22 cellular contexts compared by ENCODE assay signal in the genomic region with DNA sequence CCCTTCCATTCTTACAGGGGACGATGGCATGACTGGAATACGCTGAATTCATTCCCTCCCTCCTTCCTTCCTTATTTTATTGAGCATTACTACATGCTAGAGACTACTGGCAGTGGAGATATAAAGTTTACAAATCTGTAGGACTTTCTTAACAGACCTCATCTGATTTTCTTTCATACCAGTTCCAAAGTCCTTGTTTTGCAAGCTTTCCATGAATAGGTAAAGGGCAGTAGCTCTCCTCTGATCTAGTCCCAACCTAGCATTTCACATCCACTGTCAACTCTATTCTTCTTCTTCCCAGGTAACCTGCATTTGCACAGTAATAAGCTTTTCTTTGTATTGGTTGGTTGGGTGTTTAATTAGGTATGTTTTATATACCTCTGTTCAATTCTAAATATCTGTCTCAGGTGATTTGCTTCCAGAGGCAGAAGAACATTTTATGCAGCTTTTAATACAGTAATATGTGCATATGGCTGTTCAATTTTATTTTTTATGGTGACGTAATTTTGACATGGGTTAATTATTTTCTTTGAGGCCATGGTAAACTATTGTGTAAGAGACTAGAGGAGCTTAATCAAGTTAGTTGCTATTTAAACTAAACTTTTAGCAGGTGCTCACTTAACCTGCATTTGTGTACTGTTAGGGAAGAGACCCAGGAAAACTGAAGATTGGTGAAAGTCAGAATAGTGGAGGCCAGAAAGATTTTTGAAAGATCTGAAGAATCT.
A peak's percentile ranks its signal among the peaks of the same experiment; 100 is the strongest.
DNase-seq lines count a peak whose midpoint lies in the region; ATAC-seq, FAIRE-seq and TF ChIP-seq lines count a peak whose summit lies in the region.
"Had no signal": no experiment of that assay in that cellular context is flagged by ENCODE, and none has a peak within 500 bp of the region (broad histone marks: within the 10 kb centered on the region; RNA-seq: fewer than 3 reads in every experiment).

No MANE protein-coding gene starts in this region.

- ATAC-seq in T-cell (replicated peaks in 1 of 4) (no peak), HepG2 (peak; percentile 75), pancreas (peak; percentile 2 to 11 (median 10)), GM21526 (IDR thresholded peaks at IDR 0.05; ENCODE audit: low FRiP score, unreplicated experiment) (no peak)

- DNase-seq in CD8-positive, alpha-beta memory T cell = no peak
- DNase-seq in T-cell = no peak
- DNase-seq in HepG2 (ENCODE audit: low spot score) = peak; percentile 84
- DNase-seq in pancreas = no peak
- DNase-seq in tibial nerve (ENCODE audit: low spot score in 2 of 2) = no peak
- no peak for DNase-seq in NCI-H2081 treated with DMSO at 0.1 percent for 48 hours (lab: John Stamatoyannopoulos, UW)
- DNase-seq: AML-193, HFFc6, Kasumi-1, MG63, NCI-H1048, NCI-H1436, NCI-H1930, NCI-H2171 treated with DMSO at 0.1 percent for 48 hours, NCI-H446 treated with DMSO at 0.1 percent for 48 hours, NCI-H69, OCI-M1, Right ventricle myocardium superior, SW 1271 had no signal

- H3K27me3 ChIP-seq in CD8-positive, alpha-beta memory T cell (ENCODE audit: insufficient read depth, low read length, poor library complexity, severe bottlenecking) = no peaks in the 10 kb centered on the region
- H3K27me3 ChIP-seq in HepG2 (ENCODE audit: control insufficient read depth in 1 of 2, insufficient read depth in 2 of 2, low read length in 2 of 2) (no peaks in the 10 kb centered on the region), pancreas (no peaks in the 10 kb centered on the region), tibial nerve (no peaks in the 10 kb centered on the region)
- H3K27me3 ChIP-seq: MG63 had no signal

- H2AFZ ChIP-seq in HepG2 (ENCODE audit: low read length) = no peak overlapping the region

- no peaks in the 10 kb centered on the region for H3K79me2 ChIP-seq in HepG2 (ENCODE audit: insufficient read depth, low read length)

- FAIRE-seq in HepG2 (lab: Jason Lieb, UNC) (peak; percentile 18), pancreas (lab: Jason Lieb, UNC) (no peak)
- FAIRE-seq: H54 had no signal

- no peak overlapping the region for H3K4me3 Mint-ChIP-seq in CD8-positive, alpha-beta memory T cell
- H3K4me3 Mint-ChIP-seq in T-cell = no peak overlapping the region
- H3K4me3 Mint-ChIP-seq: HFFc6 had no signal

- BruUV-seq in HepG2 (replicated peaks; lab: Mats Ljungman, UMichigan) = no TSS peak

- no peak overlapping the region for H3K9ac ChIP-seq in HepG2 (ENCODE audit: insufficient read depth, low read depth, low read length)

- WGBS in HepG2 (ENCODE audit: low lambda C conversion rate) = 25% methylated on average over 3 of the region's 3 CpGs
- WGBS in pancreas, 2 donors = 40 to 60% methylated on average over 3 of the region's 3 CpGs
- WGBS in tibial nerve, 2 donors = 84 to 85% methylated on average over 3 of the region's 3 CpGs

- peaks cover 13% of the 10 kb centered on the region for H3K4me1 ChIP-seq in CD8-positive, alpha-beta memory T cell (ENCODE audit: insufficient read depth, low read length)
- H3K4me1 ChIP-seq in HepG2 (ENCODE audit: insufficient read depth, low read length) (peaks cover 37% of the 10 kb centered on the region), pancreas (peaks cover 25 to 49% (median 41%) of the 10 kb centered on the region in 3 donors), tibial nerve (peaks cover 0 to 29% (median 3%) of the 10 kb centered on the region in 4 donors)

- peaks cover 6 to 43% (median 14%) of the 10 kb centered on the region in 3 donors for H3K36me3 Mint-ChIP-seq in CD8-positive, alpha-beta memory T cell
- peaks cover 31% of the 10 kb centered on the region for H3K36me3 Mint-ChIP-seq in T-cell

- H3K4me3 ChIP-seq in CD8-positive, alpha-beta memory T cell (ENCODE audit: low read length) = no peak overlapping the region
- H3K4me3 ChIP-seq in HepG2 (replicated peaks in 1 of 3; ENCODE audit: insufficient read depth in 1 of 3, low read depth in 2 of 3, low read length in 3 of 3) (no peak overlapping the region), pancreas (no peak overlapping the region), tibial nerve (no peak overlapping the region)
- H3K4me3 ChIP-seq: MG63 had no signal

- POLR2A ChIA-PET in CD8-positive, alpha-beta memory T cell (lab: Charles Lee) = interaction anchor here (0.8 kb wide), 1 partner anchor 82 kb away, joined by 3 read pairs; no protein-coding TSS in a partner anchor
- POLR2A ChIA-PET in T-cell (lab: Charles Lee) = no interaction called here
- POLR2A ChIA-PET in HepG2 (lab: Yijun Ruan, JAX) = interaction anchor here (1.0 to 1.3 kb wide), 2 partner anchors 25 to 41 kb away, joined by 4 to 5 read pairs; no protein-coding TSS in a partner anchor

- TF ChIP-seq RAD21 in HepG2 (CRISPR knock-in tag; IDR thresholded peaks at IDR 0.05) = no peak

- H4K20me1 ChIP-seq in HepG2 (ENCODE audit: insufficient read depth, low read length) = no peaks in the 10 kb centered on the region

- intact Hi-C loops in HepG2 (cut with micrococcal nuclease; ENCODE audit: unreplicated experiment) (loop anchor here (5.0 to 10.0 kb wide), 4 partner anchors 41 to 901 kb away; a partner anchor contains a TSS), pancreas (cut with DNase I) (loop anchor here in 1 of 3 donors (10.0 kb wide), 1 partner anchor 904 kb away; no protein-coding TSS in a partner anchor)

- H3K4me1 Mint-ChIP-seq in CD8-positive, alpha-beta memory T cell = peaks cover 30 to 42% (median 41%) of the 10 kb centered on the region in 3 donors
- peaks cover 17 to 38% (median 30%) of the 10 kb centered on the region in 3 donors for H3K4me1 Mint-ChIP-seq in T-cell

- H3K36me3 ChIP-seq in CD8-positive, alpha-beta memory T cell (ENCODE audit: insufficient read depth, low read length) = no peaks in the 10 kb centered on the region
- H3K36me3 ChIP-seq in HepG2 (replicated peaks in 1 of 2; ENCODE audit: control insufficient read depth in 1 of 2, insufficient read depth in 2 of 2, low read length in 2 of 2) (peaks cover 2 to 4% of the 10 kb centered on the region in 2 experiments; a peak in 2 of 5 replicates), pancreas (no peaks in the 10 kb centered on the region), tibial nerve (peaks cover 0 to 8% (median 0%) of the 10 kb centered on the region in 3 donors)
- H3K36me3 ChIP-seq: MG63 had no signal

- no peak overlapping the region for H3K27ac ChIP-seq in CD8-positive, alpha-beta memory T cell (ENCODE audit: low read depth, low read length)
- peak overlapping the region; percentile 23 for H3K27ac ChIP-seq in HepG2 (ENCODE audit: extremely low read length, insufficient read depth, low read length)
- H3K27ac ChIP-seq in pancreas = peak overlapping the region in 3 of 4 donors; percentile 20 to 53 (median 51)
- no peak overlapping the region for H3K27ac ChIP-seq in tibial nerve
- H3K27ac ChIP-seq: C4-2B had no signal

- in situ Hi-C loops in HepG2 (cut with HindIII; ENCODE audit: extremely low pct_ligation_motif_present, low pct_unique_long_range_greater_than_20kb) = no loop called here

- TF ChIP-seq POLR2A in HepG2 (IDR thresholded peaks at IDR 0.05; ENCODE audit: insufficient read depth in 1 of 2, low read depth in 2 of 2, low read length in 2 of 2) (no peak), tibial nerve (IDR thresholded peaks at IDR 0.05) (no peak)

- no peaks in the 10 kb centered on the region for H3K9me3 ChIP-seq in CD8-positive, alpha-beta memory T cell (ENCODE audit: low read length)
- no peaks in the 10 kb centered on the region for H3K9me3 ChIP-seq in HepG2 (ENCODE audit: low read length)
- no peaks in the 10 kb centered on the region for H3K9me3 ChIP-seq in pancreas
- H3K9me3 ChIP-seq in tibial nerve = no peaks in the 10 kb centered on the region
- H3K9me3 ChIP-seq: MG63 had no signal

- TF ChIP-seq CTCF in HepG2 (CRISPR knock-in tag; IDR thresholded peaks at IDR 0.05) (no peak), pancreas (IDR thresholded peaks at IDR 0.05) (no peak), tibial nerve (IDR thresholded peaks at IDR 0.05) (no peak)

- peak overlapping the region; percentile 28 to 86 (median 66) for H3K27ac Mint-ChIP-seq in CD8-positive, alpha-beta memory T cell
- peak overlapping the region; percentile 2 to 13 for H3K27ac Mint-ChIP-seq in T-cell
- H3K27ac Mint-ChIP-seq: HFFc6 had no signal

- H3K4me2 ChIP-seq in HepG2 (ENCODE audit: low read depth, low read length) = peak overlapping the region; percentile 37

- H3K27me3 Mint-ChIP-seq in CD8-positive, alpha-beta memory T cell = peaks cover 0 to 1% of the 10 kb centered on the region in 2 donors
- H3K27me3 Mint-ChIP-seq in T-cell = no peaks in the 10 kb centered on the region

- peak in 1 of 2 experiments; percentile 67; a peak in 2 of 4 replicates for TF ChIP-seq EP300 in HepG2 (IDR thresholded peaks at IDR 0.05; ENCODE audit: low read depth in 2 of 2, low read length in 2 of 2)
- no peak for TF ChIP-seq EP300 in HepG2 (CRISPR knock-in tag; IDR thresholded peaks at IDR 0.05; ENCODE audit: borderline replicate concordance)
- no peak for TF ChIP-seq EP300 in tibial nerve (IDR thresholded peaks at IDR 0.05)

- no peaks in the 10 kb centered on the region for H3K9me3 Mint-ChIP-seq in CD8-positive, alpha-beta memory T cell
- no peaks in the 10 kb centered on the region for H3K9me3 Mint-ChIP-seq in T-cell
- H3K9me3 Mint-ChIP-seq: HFFc6 had no signal

- CTCF ChIA-PET in CD8-positive, alpha-beta memory T cell (lab: Charles Lee) = interaction anchor here (0.9 to 4.2 kb wide), 10 partner anchors 9 to 904 kb away, joined by 3 to 25 read pairs (median 4); no protein-coding TSS in a partner anchor
- CTCF ChIA-PET in T-cell (lab: Charles Lee) (interaction anchor here in 1 of 2 donors (0.6 to 2.3 kb wide), 8 partner anchors 19 to 907 kb away, joined by 3 to 14 read pairs (median 4); no protein-coding TSS in a partner anchor), HepG2 (lab: Yijun Ruan, JAX; ENCODE audit: low intra/inter-chr PET ratio, low total read pairs) (no interaction called here)

TF ChIP-seq in HepG2, 621 proteins besides CTCF, POLR2A, EP300 and RAD21 (continues in another document):
- TF ChIP-seq SIX4 (CRISPR knock-in tag; IDR thresholded peaks at IDR 0.05) (no peak), SOX13 (IDR thresholded peaks at IDR 0.05) (no peak), SOX13 (CRISPR knock-in tag; conservative IDR thresholded peaks at IDR 0.05 in 1 of 2, IDR thresholded peaks at IDR 0.05 in 1 of 2) (peak in 1 of 2 experiments; percentile 61; a peak in 2 of 4 replicates), FOXJ3 (CRISPR knock-in tag; IDR thresholded peaks at IDR 0.05; ENCODE audit: borderline replicate concordance) (0 out of 2 replicates have a peak, but pooled peaks have one; percentile 9), RXRB (CRISPR knock-in tag; IDR thresholded peaks at IDR 0.05; ENCODE audit: borderline replicate concordance) (0 out of 2 replicates have a peak, but pooled peaks have one; percentile 22), NCOA2 (CRISPR knock-in tag; IDR thresholded peaks at IDR 0.05) (peak; percentile 27; the same call in 1 of the 2 replicates), SAFB2 (CRISPR knock-in tag; IDR thresholded peaks at IDR 0.05; ENCODE audit: borderline replicate concordance, low read depth) (no peak), PAWR (CRISPR knock-in tag; IDR thresholded peaks at IDR 0.05; ENCODE audit: borderline replicate concordance) (no peak)
- TF ChIP-seq, protein P1, sequence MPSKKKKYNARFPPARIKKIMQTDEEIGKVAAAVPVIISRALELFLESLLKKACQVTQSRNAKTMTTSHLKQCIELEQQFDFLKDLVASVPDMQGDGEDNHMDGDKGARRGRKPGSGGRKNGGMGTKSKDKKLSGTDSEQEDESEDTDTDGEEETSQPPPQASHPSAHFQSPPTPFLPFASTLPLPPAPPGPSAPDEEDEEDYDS (CRISPR knock-in tag; IDR thresholded peaks at IDR 0.05) = 0 out of 2 replicates have a peak, but pooled peaks have one; percentile 45

Comparison
In these comparisons a context has a peak if more than half of its experiments do, and no peak if none do; other contexts are left out.
1. H3K27ac ChIP-seq: peak in HepG2 (single experiment) and pancreas (3 of 4); none in CD8-positive, alpha-beta memory T cell (single experiment) and tibial nerve (0 of 4).
2. ATAC-seq: peak in HepG2 (single experiment) and pancreas (4 of 4); none in T-cell (0 of 4) and GM21526 (single experiment).
3. POLR2A ChIA-PET loops: an anchor here in CD8-positive, alpha-beta memory T cell (0.8 kb wide) and HepG2 (1.0 to 1.3 kb wide); none called in T-cell.